2 cellular contexts compared by ENCODE assay signal in genomic region chr1:69827732-69828131, GRCh38.
TF ChIP-seq lines count a peak whose summit lies in the region.

No MANE protein-coding gene starts in this region.

TF ChIP-seq in HepG2, 621 proteins besides CTCF, POLR2A, EP300 and RAD21:
- TF ChIP-seq, protein P1, sequence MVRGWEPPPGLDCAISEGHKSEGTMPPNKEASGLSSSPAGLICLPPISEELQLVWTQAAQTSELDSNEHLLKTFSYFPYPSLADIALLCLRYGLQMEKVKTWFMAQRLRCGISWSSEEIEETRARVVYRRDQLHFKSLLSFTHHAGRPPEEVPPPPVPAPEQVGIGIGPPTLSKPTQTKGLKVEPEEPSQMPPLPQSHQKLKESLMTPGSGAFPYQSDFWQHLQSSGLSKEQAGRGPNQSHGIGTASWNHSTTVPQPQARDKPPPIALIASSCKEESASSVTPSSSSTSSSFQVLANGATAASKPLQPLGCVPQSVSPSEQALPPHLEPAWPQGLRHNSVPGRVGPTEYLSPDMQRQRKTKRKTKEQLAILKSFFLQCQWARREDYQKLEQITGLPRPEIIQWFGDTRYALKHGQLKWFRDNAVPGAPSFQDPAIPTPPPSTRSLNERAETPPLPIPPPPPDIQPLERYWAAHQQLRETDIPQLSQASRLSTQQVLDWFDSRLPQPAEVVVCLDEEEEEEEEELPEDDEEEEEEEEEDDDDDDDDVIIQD (CRISPR knock-in tag; IDR thresholded peaks at IDR 0.05; ENCODE audit: low read depth) = no peak
- TF ChIP-seq MLLT10 (CRISPR knock-in tag; IDR thresholded peaks at IDR 0.05) (no peak), CEBPZ (IDR thresholded peaks at IDR 0.05; ENCODE audit: low read length) (no peak), ELF3 (CRISPR knock-in tag; IDR thresholded peaks at IDR 0.05) (no peak), HCFC1 (IDR thresholded peaks at IDR 0.05; ENCODE audit: low read depth, low read length) (no peak), TFAP4 (IDR thresholded peaks at IDR 0.05; ENCODE audit: borderline replicate concordance, low read depth) (no peak), HOXA3 (CRISPR knock-in tag; IDR thresholded peaks at IDR 0.05) (no peak), ZBTB37 (CRISPR knock-in tag; IDR thresholded peaks at IDR 0.05) (no peak), WIZ (CRISPR knock-in tag; IDR thresholded peaks at IDR 0.05) (no peak), ZNF34 (CRISPR knock-in tag; IDR thresholded peaks at IDR 0.05; ENCODE audit: borderline replicate concordance) (no peak), ATF7 (IDR thresholded peaks at IDR 0.05) (peak; percentile 49), ATF7 (CRISPR knock-in tag; IDR thresholded peaks at IDR 0.05) (no peak), ZMAT3 (CRISPR knock-in tag; conservative IDR thresholded peaks at IDR 0.05) (no peak), ZNF879 (CRISPR knock-in tag; IDR thresholded peaks at IDR 0.05) (no peak), CEBPB (IDR thresholded peaks at IDR 0.05; ENCODE audit: borderline replicate concordance, low read depth, low read length) (peak; percentile 18; the same call in 1 of the 2 replicates)
TF ChIP-seq in HepG2: peak in this region for 2.

TF ChIP-seq in K562, 482 proteins besides CTCF, POLR2A, EP300 and RAD21 (continued from another document):
- TF ChIP-seq ATF4 (CRISPR knock-in tag; IDR thresholded peaks at IDR 0.05) = 0 out of 2 replicates have a peak, but pooled peaks have one; percentile 15
- peak; percentile 62; the same call in 1 of the 2 replicates for TF ChIP-seq ATF3 (IDR thresholded peaks at IDR 0.05)
- no peak for TF ChIP-seq ATF3 (CRISPR knock-in tag; conservative IDR thresholded peaks at IDR 0.05)
- no peak for TF ChIP-seq CEBPG (CRISPR knock-in tag; IDR thresholded peaks at IDR 0.05)
- TF ChIP-seq CEBPG (tag; conservative IDR thresholded peaks at IDR 0.05 in 1 of 2, IDR thresholded peaks at IDR 0.05 in 1 of 2) = peak; percentile 50 to 74; a peak in 3 of 4 replicates
- TF ChIP-seq CEBPB (tag; IDR thresholded peaks at IDR 0.05) = peak; percentile 58
TF ChIP-seq in K562: peak in this region for 5.
